ENCODE assay signal across 9 cellular contexts in genomic region chr19:46466536-46467199, GRCh38. TPM values are rescaled to one million over a fixed set of nuclear protein-coding genes. Genes with fewer than 3 reads are reported as not detected.
DNase-seq lines count a peak whose midpoint lies in the region; ATAC-seq and TF ChIP-seq lines count a peak whose summit lies in the region.
"Had no signal": no experiment of that assay in that cellular context is flagged by ENCODE, and none has a peak within 500 bp of the region (broad histone marks: within the 10 kb centered on the region; RNA-seq: fewer than 3 reads in every experiment).

No MANE protein-coding gene starts in this region.

- no peaks in the 10 kb centered on the region for H3K36me3 ChIP-seq in BLaER1

- H3K4me3 ChIP-seq in BLaER1 = peak overlapping the region; percentile 50; the same call in 1 of the 2 replicates

- peak; percentile 76 for DNase-seq in astrocyte of the hippocampus (ENCODE audit: low read depth, low spot score)
- DNase-seq in kidney tubule cell (ENCODE audit: low spot score) = peak; percentile 24
- no peak for DNase-seq in NCI-H2081 (lab: John Stamatoyannopoulos, UW)
- DNase-seq in CD4-positive, alpha-beta T cell = no peak
- DNase-seq: effector CD8-positive, alpha-beta T cell had no signal

- H3K4me1 Mint-ChIP-seq in CD4-positive, alpha-beta T cell (ENCODE audit: low read depth) = peaks cover 6% of the 10 kb centered on the region

- TF ChIP-seq CTCF in CD4-positive, alpha-beta T cell (IDR thresholded peaks at IDR 0.05) = no peak

- intact Hi-C loops in CD4-positive, alpha-beta T cell (cut with DNase I, micrococcal nuclease) = no loop called here

- ATAC-seq in GM21529 (IDR thresholded peaks at IDR 0.05; ENCODE audit: unreplicated experiment) (peak; percentile 87), GM19455 (IDR thresholded peaks at IDR 0.05; ENCODE audit: unreplicated experiment) (no peak), GM21515 (IDR thresholded peaks at IDR 0.05; ENCODE audit: unreplicated experiment) (no peak)
- ATAC-seq in CD4-positive, alpha-beta T cell (ENCODE audit: poor library complexity) = no peak

- no peaks in the 10 kb centered on the region for H3K9me3 ChIP-seq in BLaER1
- no peaks in the 10 kb centered on the region for H3K9me3 ChIP-seq in CD4-positive, alpha-beta T cell (ENCODE audit: control insufficient read depth, low read length)

- H3K4me2 ChIP-seq in BLaER1 = peak overlapping the region; percentile 82

- POLR2A ChIA-PET in CD4-positive, alpha-beta T cell (lab: Charles Lee) = no interaction called here

- peak overlapping the region; percentile 71 for H3K9ac ChIP-seq in BLaER1

- H3K4me3 Mint-ChIP-seq in CD4-positive, alpha-beta T cell = no peak overlapping the region

- H3K36me3 Mint-ChIP-seq in CD4-positive, alpha-beta T cell (ENCODE audit: low read depth) = no peaks in the 10 kb centered on the region

- no peaks in the 10 kb centered on the region for H3K27me3 ChIP-seq in BLaER1
- peaks cover 22% of the 10 kb centered on the region for H3K27me3 ChIP-seq in CD4-positive, alpha-beta T cell (ENCODE audit: control insufficient read depth, insufficient read depth, low read length)

- H3K27ac Mint-ChIP-seq in CD4-positive, alpha-beta T cell = no peak overlapping the region

- peaks cover 47% of the 10 kb centered on the region for H3K27me3 Mint-ChIP-seq in CD4-positive, alpha-beta T cell

- peaks cover 95% of the 10 kb centered on the region for H3K4me1 ChIP-seq in BLaER1

- CTCF ChIA-PET in CD4-positive, alpha-beta T cell (lab: Charles Lee) = no interaction called here

- no peaks in the 10 kb centered on the region for H3K9me3 Mint-ChIP-seq in CD4-positive, alpha-beta T cell

- peak overlapping the region; percentile 90 for H3K27ac ChIP-seq in BLaER1
- no peak overlapping the region for H3K27ac ChIP-seq in CD4-positive, alpha-beta T cell (ENCODE audit: low read depth, low read length)

- no peaks in the 10 kb centered on the region for H4K20me1 ChIP-seq in BLaER1

RNA-seq across cellular contexts. Expression of gene PNMA8A, which starts 4.7 kb away (rescaled TPM):
- total RNA-seq in CD4-positive, alpha-beta T cell = not detected

RNA-seq across cellular contexts. Expression of gene PNMA8B, which starts 29.0 kb away (rescaled TPM):
- total RNA-seq in CD4-positive, alpha-beta T cell = under 1 TPM; 0.14 to 0.19 TPM

RNA-seq across cellular contexts. Expression of gene PNMA8C, which starts 37.9 kb away (rescaled TPM):
- total RNA-seq in CD4-positive, alpha-beta T cell = not detected

RNA-seq across cellular contexts. Expression of gene CCDC8, which starts 53.3 kb away (rescaled TPM):
- not detected for total RNA-seq in CD4-positive, alpha-beta T cell

Comparison
In these comparisons a context has a peak if more than half of its experiments do, and no peak if none do; other contexts are left out.
1. DNase-seq: peak in astrocyte of the hippocampus (single experiment) and kidney tubule cell (single experiment); none in NCI-H2081 (0 of 2) and CD4-positive, alpha-beta T cell (0 of 10).